8 cellular contexts compared by ENCODE assay signal in the genomic region with DNA sequence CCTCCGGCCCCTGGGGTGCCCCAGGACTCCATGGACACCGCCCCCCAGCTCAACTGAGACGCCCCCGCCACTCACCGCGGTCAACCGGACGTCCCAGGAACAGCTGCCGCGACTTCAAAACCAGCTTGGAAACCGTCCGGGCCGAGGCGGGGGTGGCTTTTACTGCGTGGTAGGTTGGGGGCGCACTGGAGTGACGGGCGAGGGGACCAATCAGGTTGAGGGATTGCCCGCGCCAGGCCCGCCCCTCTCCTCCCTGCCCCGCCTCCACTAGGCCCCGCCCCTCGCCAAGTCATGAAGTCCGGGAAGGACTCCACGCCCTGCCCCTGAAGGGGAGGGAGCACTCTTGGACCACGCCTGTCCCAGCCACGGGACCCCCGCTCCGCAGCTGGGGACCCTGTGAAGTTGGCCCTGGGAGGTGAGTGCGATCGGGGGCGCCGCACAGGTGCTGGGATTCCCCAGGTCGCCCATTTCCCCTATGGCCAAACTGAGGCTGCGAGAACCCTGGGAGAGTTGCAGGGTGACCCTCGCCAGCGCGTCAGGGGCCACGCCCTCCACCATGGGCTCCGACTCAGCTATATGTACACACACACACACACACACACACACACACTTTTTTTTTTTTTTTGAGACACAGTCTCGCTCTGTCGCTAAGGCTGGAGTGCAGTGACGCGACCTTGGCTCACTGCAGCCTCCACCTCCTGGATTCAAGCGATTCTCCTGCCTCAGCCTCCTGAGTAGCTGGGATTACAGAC. TPM values are rescaled to one million over a fixed set of nuclear protein-coding genes. Genes with fewer than 3 reads are reported as not detected.
A peak's percentile ranks its signal among the peaks of the same experiment; 100 is the strongest.
DNase-seq lines count a peak whose midpoint lies in the region; TF ChIP-seq lines count a peak whose summit lies in the region.

Gene PLIN3, minus strand, starts transcription at position 134 of the 752 bp plus-strand sequence. CDS start 6,273 bp downstream, outside the sequence.

- TF ChIP-seq RAD21 in neural cell (conservative IDR thresholded peaks at IDR 0.05), result no peak

- no peak for TF ChIP-seq CTCF in CD14-positive monocyte (IDR thresholded peaks at IDR 0.05)
- no peak for TF ChIP-seq CTCF in HL-60 (IDR thresholded peaks at IDR 0.05; ENCODE audit: insufficient read depth, low read length)
- TF ChIP-seq CTCF in neural cell (IDR thresholded peaks at IDR 0.05; ENCODE audit: poor library complexity, severe bottlenecking), result no peak

- H3K4me2 ChIP-seq in neural cell (ENCODE audit: low read length), result peak within 1 kb of the TSS; percentile 4

- H3K27me3 ChIP-seq in HL-60 (ENCODE audit: insufficient read depth, poor library complexity, severe bottlenecking) (no peaks in the 10 kb centered on the region), neural cell (ENCODE audit: insufficient read depth, low read depth, low read length) (no peaks in the 10 kb centered on the region)

- H3K9me2 ChIP-seq in neural cell (ENCODE audit: insufficient read depth, low read length), result no peaks in the 10 kb centered on the region

- H3K27me3 Mint-ChIP-seq in CD14-positive monocyte (ENCODE audit: low read depth in 3 of 3), result peaks cover 0 to 4% (median 0%) of the 10 kb centered on the region in 3 donors
- H3K27me3 Mint-ChIP-seq in stimulated activated naive CD8-positive, alpha-beta T cell treated with anti-CD3 and anti-CD28 coated beads, Interleukin-15, Interleukin-2, amounts not matched to agents 100 ng/mL and 50 ng/mL, for 24 hours, result no peaks in the 10 kb centered on the region

- H3K27ac ChIP-seq in HL-60 (replicated peaks), result peak within 1 kb of the TSS; percentile 73
- H3K27ac ChIP-seq in neural cell (ENCODE audit: low read length), result no peak within 1 kb of the TSS

- H3K4me3 ChIP-seq in HL-60 (replicated peaks; ENCODE audit: insufficient read depth, low read length), result peak within 1 kb of the TSS; percentile 88
- peak within 1 kb of the TSS; percentile 66 for H3K4me3 ChIP-seq in neural cell (ENCODE audit: low read length)

- DNase-seq in CD14-positive monocyte (ENCODE audit: low spot score), result peak; percentile 98
- peak; percentile 89 for DNase-seq in GM19240 (ENCODE audit: insufficient read length, low spot score)
- peak; percentile 89 to 95 for DNase-seq in HL-60 (ENCODE audit: low read depth in 1 of 2, low spot score in 1 of 2)
- peak; percentile 22 for DNase-seq in SIG-M5 (lab: John Stamatoyannopoulos, UW)
- DNase-seq in activated effector memory CD4-positive, alpha-beta T cell treated with anti-CD3 and anti-CD28 coated beads, Interleukin-2, amount 50 U/mL, for 16 hours, result peak; percentile 95
- peak; percentile 94 for DNase-seq in fibroblast of the conjunctiva (ENCODE audit: low read depth)

- H3K36me3 Mint-ChIP-seq in CD14-positive monocyte, result peaks cover 6 to 20% of the 10 kb centered on the region in 2 donors
- H3K36me3 Mint-ChIP-seq in stimulated activated naive CD8-positive, alpha-beta T cell treated with anti-CD3 and anti-CD28 coated beads, Interleukin-15, Interleukin-2, amounts not matched to agents 100 ng/mL and 50 ng/mL, for 24 hours (ENCODE audit: low read depth), result no peaks in the 10 kb centered on the region

- H3K4me3 Mint-ChIP-seq in CD14-positive monocyte, result peak within 1 kb of the TSS; percentile 92 to 94
- H3K4me3 Mint-ChIP-seq in stimulated activated naive CD8-positive, alpha-beta T cell treated with anti-CD3 and anti-CD28 coated beads, Interleukin-15, Interleukin-2, amounts not matched to agents 100 ng/mL and 50 ng/mL, for 24 hours, result peak within 1 kb of the TSS; percentile 78

- H3K9me3 ChIP-seq in neural cell (ENCODE audit: low read length), result no peaks in the 10 kb centered on the region

- peak within 1 kb of the TSS; percentile 39 for H3K9ac ChIP-seq in neural cell (ENCODE audit: low read length)

- H3K79me2 ChIP-seq in neural cell (replicated peaks; ENCODE audit: insufficient read depth, low read length), result no peaks in the 10 kb centered on the region

- no peaks in the 10 kb centered on the region for H4K20me1 ChIP-seq in neural cell (ENCODE audit: insufficient read depth)

- peaks cover 0 to 5% (median 0%) of the 10 kb centered on the region in 7 donors for H3K9me3 Mint-ChIP-seq in CD14-positive monocyte
- H3K9me3 Mint-ChIP-seq in stimulated activated naive CD8-positive, alpha-beta T cell treated with anti-CD3 and anti-CD28 coated beads, Interleukin-15, Interleukin-2, amounts not matched to agents 100 ng/mL and 50 ng/mL, for 24 hours, result no peaks in the 10 kb centered on the region

- no peak within 1 kb of the TSS for H2AFZ ChIP-seq in neural cell (ENCODE audit: low read depth, low read length)

- H3K36me3 ChIP-seq in neural cell (ENCODE audit: insufficient read depth, low read length), result no peaks in the 10 kb centered on the region

- no peaks in the 10 kb centered on the region for H3F3A ChIP-seq in neural cell (ENCODE audit: insufficient read depth, low read length, poor library complexity, severe bottlenecking)

- H3K27ac Mint-ChIP-seq in CD14-positive monocyte, result peak within 1 kb of the TSS; percentile 86 to 96 (median 93)
- peak within 1 kb of the TSS; percentile 52 for H3K27ac Mint-ChIP-seq in stimulated activated naive CD8-positive, alpha-beta T cell treated with anti-CD3 and anti-CD28 coated beads, Interleukin-15, Interleukin-2, amounts not matched to agents 100 ng/mL and 50 ng/mL, for 24 hours

- intact Hi-C loops in CD14-positive monocyte (cut with micrococcal nuclease), result loop anchor here in 1 of 2 donors (5.0 kb wide), 1 partner anchor 35 kb away; the partner anchor contains the start of gene TICAM1

- TF ChIP-seq EP300 in neural cell (conservative IDR thresholded peaks at IDR 0.05; ENCODE audit: poor library complexity, severe bottlenecking), result no peak

- H3K4me1 Mint-ChIP-seq in CD14-positive monocyte, result peaks cover 51% of the 10 kb centered on the region
- peaks cover 27% of the 10 kb centered on the region for H3K4me1 Mint-ChIP-seq in stimulated activated naive CD8-positive, alpha-beta T cell treated with anti-CD3 and anti-CD28 coated beads, Interleukin-15, Interleukin-2, amounts not matched to agents 100 ng/mL and 50 ng/mL, for 24 hours (ENCODE audit: low read depth)

TF ChIP-seq in neural cell, 6 proteins besides CTCF, POLR2A, EP300 and RAD21:
- TF ChIP-seq, protein P1, sequence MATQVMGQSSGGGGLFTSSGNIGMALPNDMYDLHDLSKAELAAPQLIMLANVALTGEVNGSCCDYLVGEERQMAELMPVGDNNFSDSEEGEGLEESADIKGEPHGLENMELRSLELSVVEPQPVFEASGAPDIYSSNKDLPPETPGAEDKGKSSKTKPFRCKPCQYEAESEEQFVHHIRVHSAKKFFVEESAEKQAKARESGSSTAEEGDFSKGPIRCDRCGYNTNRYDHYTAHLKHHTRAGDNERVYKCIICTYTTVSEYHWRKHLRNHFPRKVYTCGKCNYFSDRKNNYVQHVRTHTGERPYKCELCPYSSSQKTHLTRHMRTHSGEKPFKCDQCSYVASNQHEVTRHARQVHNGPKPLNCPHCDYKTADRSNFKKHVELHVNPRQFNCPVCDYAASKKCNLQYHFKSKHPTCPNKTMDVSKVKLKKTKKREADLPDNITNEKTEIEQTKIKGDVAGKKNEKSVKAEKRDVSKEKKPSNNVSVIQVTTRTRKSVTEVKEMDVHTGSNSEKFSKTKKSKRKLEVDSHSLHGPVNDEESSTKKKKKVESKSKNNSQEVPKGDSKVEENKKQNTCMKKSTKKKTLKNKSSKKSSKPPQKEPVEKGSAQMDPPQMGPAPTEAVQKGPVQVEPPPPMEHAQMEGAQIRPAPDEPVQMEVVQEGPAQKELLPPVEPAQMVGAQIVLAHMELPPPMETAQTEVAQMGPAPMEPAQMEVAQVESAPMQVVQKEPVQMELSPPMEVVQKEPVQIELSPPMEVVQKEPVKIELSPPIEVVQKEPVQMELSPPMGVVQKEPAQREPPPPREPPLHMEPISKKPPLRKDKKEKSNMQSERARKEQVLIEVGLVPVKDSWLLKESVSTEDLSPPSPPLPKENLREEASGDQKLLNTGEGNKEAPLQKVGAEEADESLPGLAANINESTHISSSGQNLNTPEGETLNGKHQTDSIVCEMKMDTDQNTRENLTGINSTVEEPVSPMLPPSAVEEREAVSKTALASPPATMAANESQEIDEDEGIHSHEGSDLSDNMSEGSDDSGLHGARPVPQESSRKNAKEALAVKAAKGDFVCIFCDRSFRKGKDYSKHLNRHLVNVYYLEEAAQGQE (IDR thresholded peaks at IDR 0.05; ENCODE audit: borderline replicate concordance), result no peak
- TF ChIP-seq EZH2 (IDR thresholded peaks at IDR 0.05; ENCODE audit: borderline replicate concordance, insufficient read depth, low read length, poor library complexity, severe bottlenecking) (no peak), POLR2AphosphoS5 (IDR thresholded peaks at IDR 0.05) (no peak), SMC3 (conservative IDR thresholded peaks at IDR 0.05; ENCODE audit: poor library complexity) (no peak), MXI1 (conservative IDR thresholded peaks at IDR 0.05; ENCODE audit: poor library complexity, severe bottlenecking) (no peak), TAF1 (IDR thresholded peaks at IDR 0.05; ENCODE audit: low read depth) (no peak)
TF ChIP-seq in neural cell: peak in this region for 0.

RNA-seq across cellular contexts. Expression of gene PLIN3, which starts in this region (rescaled TPM):
- polyA plus RNA-seq in CD14-positive monocyte (100 to 1,000 TPM; 138 to 151 TPM), neural cell (0.71 and 1.7 TPM in 2 replicates)
- 1.2 and 1.5 TPM in 2 replicates for polyA minus RNA-seq in neural cell

Comparison
In these comparisons a context has a peak if more than half of its experiments do, and no peak if none do; other contexts are left out.
1. RNA of gene PLIN3 (polyA plus RNA-seq): 138 to 151 TPM in CD14-positive monocyte; 0.71 to 1.7 TPM in neural cell; every median in the first group is over 10 times any median in the second.
2. DNase-seq: peak in every context shown above with its lines; median percentile 98 in CD14-positive monocyte; 95 in activated effector memory CD4-positive, alpha-beta T cell treated with anti-CD3 and anti-CD28 coated beads, Interleukin-2, amount 50 U/mL, for 16 hours; 94 in fibroblast of the conjunctiva; 92 in HL-60; 89 in GM19240; 22 in SIG-M5.